Comparison of ENCODE assay signal across 11 cellular contexts in genomic region chr11:117673561-117673960, GRCh38.
"Had no signal": no experiment of that assay in that cellular context is flagged by ENCODE, and none has a peak within 500 bp of the region (broad histone marks: within the 10 kb centered on the region; RNA-seq: fewer than 3 reads in every experiment).

No MANE protein-coding gene starts in this region.

- ATAC-seq: esophagus mucosa; left ventricle myocardium superior; natural killer cell treated with Interleukin-12 subunit alpha and Interleukin-12 subunit beta and Interleukin-15 and Interleukin-18, amount 100 ng/mL, for 72 hours; T-cell had no signal

- H3K4me3 Mint-ChIP-seq: natural killer cell treated with Interleukin-12 subunit alpha and Interleukin-12 subunit beta and Interleukin-15 and Interleukin-18, amount 100 ng/mL, for 72 hours; T-cell had no signal

- DNase-seq: activated CD4-positive, alpha-beta T cell treated with anti-CD3 and anti-CD28 coated beads for 48 hours; activated CD8-positive, alpha-beta memory T cell treated with anti-CD3 and anti-CD28 coated beads, Interleukin-2, amount 50 U/mL, for 48 hours; left ventricle myocardium superior; mesendoderm; stimulated activated CD4-positive, alpha-beta T cell treated with anti-CD3 and anti-CD28 coated beads, Interleukin-1b, Interleukin-23, amount 100 ng/mL, for 48 hours; T-cell; T1000; tibial artery had no signal

- H3K36me3 Mint-ChIP-seq: natural killer cell treated with Interleukin-12 subunit alpha and Interleukin-12 subunit beta and Interleukin-15 and Interleukin-18, amount 100 ng/mL, for 72 hours; T-cell had no signal

- H3K9me3 Mint-ChIP-seq: natural killer cell treated with Interleukin-12 subunit alpha and Interleukin-12 subunit beta and Interleukin-15 and Interleukin-18, amount 100 ng/mL, for 72 hours; T-cell had no signal

- H3K27ac Mint-ChIP-seq: natural killer cell treated with Interleukin-12 subunit alpha and Interleukin-12 subunit beta and Interleukin-15 and Interleukin-18, amount 100 ng/mL, for 72 hours; T-cell had no signal

- H3K27ac ChIP-seq: hepatocyte, tibial artery had no signal
